ENCODE assay signal across 21 cellular contexts in genomic region chr2:33115196-33115595, GRCh38.
"Had no signal": no experiment of that assay in that cellular context is flagged by ENCODE, and none has a peak within 500 bp of the region (broad histone marks: within the 10 kb centered on the region; RNA-seq: fewer than 3 reads in every experiment).

No MANE protein-coding gene starts in this region.

- H3K27ac Mint-ChIP-seq: IgD-negative memory B cell had no signal

- H3K4me3 Mint-ChIP-seq: IgD-negative memory B cell had no signal

- H3K9me3 Mint-ChIP-seq: IgD-negative memory B cell had no signal

- H3K27ac ChIP-seq: KMS-11, RWPE1 had no signal

- H3K36me3 Mint-ChIP-seq: IgD-negative memory B cell had no signal

- H3K4me1 Mint-ChIP-seq: IgD-negative memory B cell had no signal

- H3K4me3 ChIP-seq: K562 had no signal

- DNase-seq: Kasumi-1, MM.1S, NCI-H1092 treated with DMSO at 0.1 percent for 48 hours, NCI-H1436, NCI-H187, NCI-H2029, NCI-H2081 treated with DMSO at 0.1 percent for 48 hours, NCI-H2171, NCI-H226, NCI-H446, NCI-H510A, NCI-H524 treated with DMSO at 0.1 percent for 48 hours, NCI-H69, NCI-H774, PC-3, SHP77, SK-N-SH had no signal

- H3K9me3 ChIP-seq: SK-N-SH had no signal
